In the genomic region with DNA sequence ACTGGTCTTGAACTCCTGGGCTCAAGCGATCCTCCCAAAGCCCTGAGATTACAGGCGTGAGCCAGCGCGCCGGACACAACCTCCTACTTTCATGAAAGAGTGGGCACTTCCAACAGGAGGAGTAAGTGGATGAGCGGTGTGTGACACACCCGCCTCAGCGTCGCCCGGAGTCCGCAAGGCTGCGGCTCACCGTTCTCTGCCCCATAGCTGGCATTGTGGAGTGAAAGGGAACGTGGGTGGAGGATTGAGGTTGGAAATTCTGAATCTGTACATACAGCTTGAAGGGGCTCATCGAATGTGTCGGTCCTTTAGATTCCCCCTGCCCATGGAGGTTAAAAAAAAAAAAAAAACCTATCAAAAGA, we compare ENCODE assay signal across 9 cellular contexts. TPM values are rescaled to one million over a fixed set of nuclear protein-coding genes. Genes with fewer than 3 reads are reported as not detected.
DNase-seq lines count a peak whose midpoint lies in the region; ATAC-seq and TF ChIP-seq lines count a peak whose summit lies in the region.
"Had no signal": no experiment of that assay in that cellular context is flagged by ENCODE, and none has a peak within 500 bp of the region (broad histone marks: within the 10 kb centered on the region; RNA-seq: fewer than 3 reads in every experiment).

No MANE protein-coding gene starts in this region.

- no peaks in the 10 kb centered on the region for H3K27me3 ChIP-seq in WERI-Rb-1 (ENCODE audit: insufficient read depth, low read depth, severe bottlenecking)

- no peak for DNase-seq in activated CD4-positive, CD25-positive, alpha-beta regulatory T cell (lab: John Stamatoyannopoulos, UW)
- DNase-seq in WERI-Rb-1: peak; percentile 65
- peak; percentile 72 for DNase-seq in dermis blood vessel endothelial cell
- peak; percentile 57 to 74 (median 73) for DNase-seq in mucosa of descending colon
- peak; percentile 33 to 57 for DNase-seq in stimulated activated CD8-positive, alpha-beta memory T cell treated with anti-CD3 and anti-CD28 coated beads, Interleukin-7, amount 100 ng/mL, for 48 hours (ENCODE audit: extremely low read depth in 1 of 2, low read depth in 1 of 2)
- no peak for DNase-seq in H4 (ENCODE audit: low spot score)

- H3K9me3 ChIP-seq in WERI-Rb-1 (ENCODE audit: severe bottlenecking) (no peaks in the 10 kb centered on the region), mucosa of descending colon (no peaks in the 10 kb centered on the region)

- H3K36me3 ChIP-seq in WERI-Rb-1 (peaks cover 28% of the 10 kb centered on the region), mucosa of descending colon (ENCODE audit: low read depth) (no peaks in the 10 kb centered on the region)

- intact Hi-C loops in mucosa of descending colon (cut with DNase I, micrococcal nuclease): no loop called here

- H3K27ac ChIP-seq in WERI-Rb-1: peak overlapping the region; percentile 92

- H3K4me3 ChIP-seq in WERI-Rb-1 (ENCODE audit: low read depth, low read length): peak overlapping the region; percentile 70
- H3K4me3 ChIP-seq in mucosa of descending colon: peak overlapping the region; percentile 63

- peak; percentile 72 to 76 for ATAC-seq in activated CD4-positive, CD25-positive, alpha-beta regulatory T cell treated with anti-CD3 and anti-CD28 coated beads, Interleukin-2, amount 50 U/mL, for 24 hours
- peak; percentile 19 for ATAC-seq in HG03196 (IDR thresholded peaks at IDR 0.05; ENCODE audit: unreplicated experiment)
- ATAC-seq in mucosa of descending colon: peak; percentile 70

- peaks cover 31% of the 10 kb centered on the region for H3K4me1 ChIP-seq in mucosa of descending colon (ENCODE audit: low read depth)

- no peak for TF ChIP-seq CTCF in WERI-Rb-1 (IDR thresholded peaks at IDR 0.05; ENCODE audit: low read depth, low read length)
- no peak for TF ChIP-seq CTCF in mucosa of descending colon (IDR thresholded peaks at IDR 0.05)

RNA-seq across cellular contexts. Expression of a gene that starts 0.5 kb away (rescaled TPM):
- 343 and 346 TPM in 2 replicates for total RNA-seq in dermis blood vessel endothelial cell
- 100 to 1,000 TPM in 1 of 3 donors, 10 to 100 TPM in 2; 95.2 to 123 (median 95.8) TPM for total RNA-seq in mucosa of descending colon
- 14.2 and 18.4 TPM in 2 replicates for total RNA-seq in H4 (2014; rRNA removed; shearing (Covaris generic))

RNA-seq across cellular contexts. Expression of a gene that starts 46.3 kb away (rescaled TPM):
- total RNA-seq in dermis blood vessel endothelial cell (91.0 and 148 TPM in 2 replicates), mucosa of descending colon (10 to 100 TPM; 75.5 to 96.5 (median 81.0) TPM)
- 16.2 and 16.4 TPM in 2 replicates for total RNA-seq in H4 (2014; rRNA removed; shearing (Covaris generic))

RNA-seq across cellular contexts. Expression of a gene that starts 51.2 kb away (rescaled TPM):
- not detected in 2 replicates for total RNA-seq in dermis blood vessel endothelial cell
- total RNA-seq in mucosa of descending colon: not detected
- 0.08 and 0.47 TPM in 2 replicates for total RNA-seq in H4 (2014; rRNA removed; shearing (Covaris generic))
- total RNA-seq: lung microvascular endothelial cell had no signal

RNA-seq across cellular contexts. Expression of a gene that starts 51.3 kb away (rescaled TPM):
- not detected in 2 replicates for total RNA-seq in dermis blood vessel endothelial cell
- not detected for total RNA-seq in mucosa of descending colon
- not detected in 2 replicates for total RNA-seq in H4 (2014; rRNA removed; shearing (Covaris generic))
- total RNA-seq: lung microvascular endothelial cell had no signal

Comparison
In these comparisons a context has a peak if more than half of its experiments do, and no peak if none do; other contexts are left out.
1. ATAC-seq: peak in every context shown above with its lines; median percentile 74 in activated CD4-positive, CD25-positive, alpha-beta regulatory T cell treated with anti-CD3 and anti-CD28 coated beads, Interleukin-2, amount 50 U/mL, for 24 hours; 70 in mucosa of descending colon; 19 in HG03196.
2. DNase-seq: peak in WERI-Rb-1 (single experiment), dermis blood vessel endothelial cell (single experiment), mucosa of descending colon (3 of 3) and stimulated activated CD8-positive, alpha-beta memory T cell treated with anti-CD3 and anti-CD28 coated beads, Interleukin-7, amount 100 ng/mL, for 48 hours (2 of 2); none in activated CD4-positive, CD25-positive, alpha-beta regulatory T cell (0 of 4) and H4 (single experiment).